In the genomic region with DNA sequence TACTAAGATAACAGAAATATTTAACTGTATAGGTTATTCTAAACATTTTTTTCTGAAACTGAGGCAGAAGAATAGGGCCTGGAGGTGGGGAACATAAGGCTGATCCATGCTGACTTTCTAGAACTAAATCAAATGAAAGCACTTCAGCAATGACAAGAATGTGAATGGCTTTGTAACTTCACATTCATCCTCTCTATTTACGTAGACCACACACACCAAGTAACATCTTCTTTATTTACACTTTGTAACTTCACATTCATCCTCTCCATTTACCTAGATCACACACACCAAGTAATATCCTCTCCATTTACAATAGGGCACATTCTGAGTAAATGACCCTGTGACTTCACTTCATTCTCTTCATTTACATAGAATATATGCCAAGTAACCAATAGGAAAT, we compare ENCODE assay signal across 1 cellular context.
TF ChIP-seq lines count a peak whose summit lies in the region.

No MANE protein-coding gene starts in this region.

TF ChIP-seq in WTC11, 78 proteins besides CTCF, POLR2A, EP300 and RAD21 (continued from another document):
- TF ChIP-seq, protein P1, sequence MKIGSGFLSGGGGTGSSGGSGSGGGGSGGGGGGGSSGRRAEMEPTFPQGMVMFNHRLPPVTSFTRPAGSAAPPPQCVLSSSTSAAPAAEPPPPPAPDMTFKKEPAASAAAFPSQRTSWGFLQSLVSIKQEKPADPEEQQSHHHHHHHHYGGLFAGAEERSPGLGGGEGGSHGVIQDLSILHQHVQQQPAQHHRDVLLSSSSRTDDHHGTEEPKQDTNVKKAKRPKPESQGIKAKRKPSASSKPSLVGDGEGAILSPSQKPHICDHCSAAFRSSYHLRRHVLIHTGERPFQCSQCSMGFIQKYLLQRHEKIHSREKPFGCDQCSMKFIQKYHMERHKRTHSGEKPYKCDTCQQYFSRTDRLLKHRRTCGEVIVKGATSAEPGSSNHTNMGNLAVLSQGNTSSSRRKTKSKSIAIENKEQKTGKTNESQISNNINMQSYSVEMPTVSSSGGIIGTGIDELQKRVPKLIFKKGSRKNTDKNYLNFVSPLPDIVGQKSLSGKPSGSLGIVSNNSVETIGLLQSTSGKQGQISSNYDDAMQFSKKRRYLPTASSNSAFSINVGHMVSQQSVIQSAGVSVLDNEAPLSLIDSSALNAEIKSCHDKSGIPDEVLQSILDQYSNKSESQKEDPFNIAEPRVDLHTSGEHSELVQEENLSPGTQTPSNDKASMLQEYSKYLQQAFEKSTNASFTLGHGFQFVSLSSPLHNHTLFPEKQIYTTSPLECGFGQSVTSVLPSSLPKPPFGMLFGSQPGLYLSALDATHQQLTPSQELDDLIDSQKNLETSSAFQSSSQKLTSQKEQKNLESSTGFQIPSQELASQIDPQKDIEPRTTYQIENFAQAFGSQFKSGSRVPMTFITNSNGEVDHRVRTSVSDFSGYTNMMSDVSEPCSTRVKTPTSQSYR (CRISPR knock-in tag; IDR thresholded peaks at IDR 0.05), result no peak
- TF ChIP-seq TP53 (CRISPR knock-in tag; IDR thresholded peaks at IDR 0.05), result no peak
- TF ChIP-seq FOXJ3 (CRISPR knock-in tag; IDR thresholded peaks at IDR 0.05; ENCODE audit: borderline replicate concordance), result no peak
- no peak for TF ChIP-seq ZNF671 (CRISPR knock-in tag; IDR thresholded peaks at IDR 0.05)
- TF ChIP-seq, protein P2, sequence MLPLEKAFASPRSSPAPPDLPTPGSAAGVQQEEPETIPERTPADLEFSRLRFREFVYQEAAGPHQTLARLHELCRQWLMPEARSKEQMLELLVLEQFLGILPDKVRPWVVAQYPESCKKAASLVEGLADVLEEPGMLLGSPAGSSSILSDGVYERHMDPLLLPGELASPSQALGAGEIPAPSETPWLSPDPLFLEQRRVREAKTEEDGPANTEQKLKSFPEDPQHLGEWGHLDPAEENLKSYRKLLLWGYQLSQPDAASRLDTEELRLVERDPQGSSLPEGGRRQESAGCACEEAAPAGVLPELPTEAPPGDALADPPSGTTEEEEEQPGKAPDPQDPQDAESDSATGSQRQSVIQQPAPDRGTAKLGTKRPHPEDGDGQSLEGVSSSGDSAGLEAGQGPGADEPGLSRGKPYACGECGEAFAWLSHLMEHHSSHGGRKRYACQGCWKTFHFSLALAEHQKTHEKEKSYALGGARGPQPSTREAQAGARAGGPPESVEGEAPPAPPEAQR (CRISPR knock-in tag; IDR thresholded peaks at IDR 0.05), result no peak
- TF ChIP-seq, protein P3, sequence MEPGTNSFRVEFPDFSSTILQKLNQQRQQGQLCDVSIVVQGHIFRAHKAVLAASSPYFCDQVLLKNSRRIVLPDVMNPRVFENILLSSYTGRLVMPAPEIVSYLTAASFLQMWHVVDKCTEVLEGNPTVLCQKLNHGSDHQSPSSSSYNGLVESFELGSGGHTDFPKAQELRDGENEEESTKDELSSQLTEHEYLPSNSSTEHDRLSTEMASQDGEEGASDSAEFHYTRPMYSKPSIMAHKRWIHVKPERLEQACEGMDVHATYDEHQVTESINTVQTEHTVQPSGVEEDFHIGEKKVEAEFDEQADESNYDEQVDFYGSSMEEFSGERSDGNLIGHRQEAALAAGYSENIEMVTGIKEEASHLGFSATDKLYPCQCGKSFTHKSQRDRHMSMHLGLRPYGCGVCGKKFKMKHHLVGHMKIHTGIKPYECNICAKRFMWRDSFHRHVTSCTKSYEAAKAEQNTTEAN (CRISPR knock-in tag; IDR thresholded peaks at IDR 0.05), result no peak
